In the genomic region with DNA sequence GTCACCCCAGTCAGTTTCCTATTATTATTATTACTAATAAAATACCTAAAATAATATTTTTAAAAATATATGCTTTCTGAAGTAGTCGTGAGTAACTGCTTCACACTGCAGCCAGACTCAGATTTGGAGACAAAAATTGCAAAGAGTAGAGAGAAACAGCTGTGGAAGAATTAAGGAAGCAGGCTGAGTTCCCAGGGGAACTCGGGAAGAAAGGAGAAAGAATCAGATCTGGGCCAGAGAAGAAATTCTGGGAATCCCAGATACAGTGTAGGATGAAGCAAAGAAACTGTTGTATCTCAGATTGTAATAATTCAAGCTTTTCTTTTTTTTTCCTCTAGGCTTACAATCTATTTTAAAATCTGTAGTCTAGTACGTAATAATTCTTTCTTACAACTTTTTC, we compare ENCODE assay signal across 30 cellular contexts.
"Had no signal": no experiment of that assay in that cellular context is flagged by ENCODE, and none has a peak within 500 bp of the region (broad histone marks: within the 10 kb centered on the region; RNA-seq: fewer than 3 reads in every experiment).

No MANE protein-coding gene starts in this region.

- H3K9me3 Mint-ChIP-seq: activated CD4-positive, alpha-beta memory T cell treated with anti-CD3 and anti-CD28 coated beads for 36 hours; activated CD4-positive, alpha-beta T cell treated with anti-CD3 and anti-CD28 coated beads, Interleukin-2, amount 10 ng/mL, durations not matched to agents 24 days and 14 days; activated naive CD4-positive, alpha-beta T cell treated with anti-CD3 and anti-CD28 coated beads for 36 hours; activated naive CD4-positive, alpha-beta T cell treated with anti-CD3 and anti-CD28 coated beads, Interleukin-2, amount 50 U/mL, for 24 hours; activated naive CD8-positive, alpha-beta T cell treated with anti-CD3 and anti-CD28 coated beads for 36 hours; activated naive CD8-positive, alpha-beta T cell treated with anti-CD3 and anti-CD28 coated beads, Interleukin-2, amount 50 U/mL, for 24 hours; activated T-helper 1 cell treated with anti-CD3 and anti-CD28 coated beads, Interleukin-12 subunit alpha, Interleukin-12 subunit beta, Interleukin-2, Interleukin-4 antibody, amounts not matched to agents 30 ng/mL and 10 ng/mL and 1 ng/mL, durations not matched to agents 14 hours and 24 hours and 36 hours; activated T-helper 2 cell treated with anti-CD3 and anti-CD28 coated beads, Interferon-gamma antibody, Interleukin-2, Interleukin-4, amounts not matched to agents 10 μg/mL and 5 μg/mL and 100 μg/mL, durations not matched to agents 14 hours and 24 hours and 36 hours; brain had no signal

- H3K36me3 Mint-ChIP-seq: activated CD4-positive, alpha-beta memory T cell treated with anti-CD3 and anti-CD28 coated beads for 36 hours; activated CD8-positive, alpha-beta memory T cell treated with anti-CD3 and anti-CD28 coated beads, Interleukin-2, amount 10 ng/mL, durations not matched to agents 7 days and 5 days; activated naive CD4-positive, alpha-beta T cell treated with anti-CD3 and anti-CD28 coated beads, Interleukin-2, amount 50 U/mL, for 24 hours; activated naive CD8-positive, alpha-beta T cell treated with anti-CD3 and anti-CD28 coated beads for 36 hours; brain had no signal

- ATAC-seq: activated CD4-positive, alpha-beta T cell treated with anti-CD3 and anti-CD28 coated beads for 36 hours; activated CD8-positive, alpha-beta memory T cell treated with anti-CD3 and anti-CD28 coated beads, Interleukin-2, amount 10 ng/mL, durations not matched to agents 7 days and 5 days; activated CD8-positive, alpha-beta T cell treated with anti-CD3 and anti-CD28 coated beads, Interleukin-2, amount 10 ng/mL, durations not matched to agents 7 days and 5 days; activated naive CD8-positive, alpha-beta T cell treated with anti-CD3 and anti-CD28 coated beads, Interleukin-2, amount 50 U/mL, for 24 hours; foreskin keratinocyte; gastrocnemius medialis had no signal

- H3K27ac Mint-ChIP-seq: activated CD4-positive, alpha-beta memory T cell treated with anti-CD3 and anti-CD28 coated beads for 36 hours; activated CD4-positive, alpha-beta T cell treated with anti-CD3 and anti-CD28 coated beads for 36 hours; activated CD4-positive, alpha-beta T cell treated with anti-CD3 and anti-CD28 coated beads, Interleukin-2, amount 10 ng/mL, durations not matched to agents 24 days and 14 days; activated CD8-positive, alpha-beta memory T cell treated with anti-CD3 and anti-CD28 coated beads, Interleukin-2, amount 10 ng/mL, durations not matched to agents 7 days and 5 days; activated CD8-positive, alpha-beta T cell treated with anti-CD3 and anti-CD28 coated beads, Interleukin-2, amount 10 ng/mL, durations not matched to agents 7 days and 5 days; activated naive CD4-positive, alpha-beta T cell treated with anti-CD3 and anti-CD28 coated beads for 36 hours; activated naive CD4-positive, alpha-beta T cell treated with anti-CD3 and anti-CD28 coated beads, Interleukin-2, amount 50 U/mL, for 24 hours; activated naive CD8-positive, alpha-beta T cell treated with anti-CD3 and anti-CD28 coated beads for 36 hours; activated naive CD8-positive, alpha-beta T cell treated with anti-CD3 and anti-CD28 coated beads, Interleukin-2, amount 50 U/mL, for 24 hours; activated T-helper 1 cell treated with anti-CD3 and anti-CD28 coated beads, Interleukin-12 subunit alpha, Interleukin-12 subunit beta, Interleukin-2, Interleukin-4 antibody, amounts not matched to agents 30 ng/mL and 10 ng/mL and 1 ng/mL, durations not matched to agents 14 hours and 24 hours and 36 hours; activated T-helper 2 cell treated with anti-CD3 and anti-CD28 coated beads, Interferon-gamma antibody, Interleukin-2, Interleukin-4, amounts not matched to agents 10 μg/mL and 5 μg/mL and 100 μg/mL, durations not matched to agents 14 hours and 24 hours and 36 hours; brain had no signal

- H3K9me3 ChIP-seq: ascending aorta, breast epithelium, colonic mucosa, esophagus squamous epithelium, gastrocnemius medialis had no signal

- H3K4me3 Mint-ChIP-seq: activated CD4-positive, alpha-beta memory T cell treated with anti-CD3 and anti-CD28 coated beads for 36 hours; activated CD4-positive, alpha-beta T cell treated with anti-CD3 and anti-CD28 coated beads for 36 hours; activated CD4-positive, alpha-beta T cell treated with anti-CD3 and anti-CD28 coated beads, Interleukin-2, amount 10 ng/mL, durations not matched to agents 24 days and 14 days; activated CD8-positive, alpha-beta memory T cell treated with anti-CD3 and anti-CD28 coated beads, Interleukin-2, amount 10 ng/mL, durations not matched to agents 7 days and 5 days; activated CD8-positive, alpha-beta T cell treated with anti-CD3 and anti-CD28 coated beads, Interleukin-2, amount 10 ng/mL, durations not matched to agents 7 days and 5 days; activated naive CD4-positive, alpha-beta T cell treated with anti-CD3 and anti-CD28 coated beads for 36 hours; activated naive CD4-positive, alpha-beta T cell treated with anti-CD3 and anti-CD28 coated beads, Interleukin-2, amount 50 U/mL, for 24 hours; activated naive CD8-positive, alpha-beta T cell treated with anti-CD3 and anti-CD28 coated beads for 36 hours; activated naive CD8-positive, alpha-beta T cell treated with anti-CD3 and anti-CD28 coated beads, Interleukin-2, amount 50 U/mL, for 24 hours; activated T-helper 1 cell treated with anti-CD3 and anti-CD28 coated beads, Interleukin-12 subunit alpha, Interleukin-12 subunit beta, Interleukin-2, Interleukin-4 antibody, amounts not matched to agents 30 ng/mL and 10 ng/mL and 1 ng/mL, durations not matched to agents 14 hours and 24 hours and 36 hours; brain had no signal

- H3K27me3 Mint-ChIP-seq: activated CD4-positive, alpha-beta memory T cell treated with anti-CD3 and anti-CD28 coated beads for 36 hours had no signal

- H3K4me1 Mint-ChIP-seq: activated CD4-positive, alpha-beta T cell treated with anti-CD3 and anti-CD28 coated beads for 36 hours; activated CD4-positive, alpha-beta T cell treated with anti-CD3 and anti-CD28 coated beads, Interleukin-2, amount 10 ng/mL, durations not matched to agents 24 days and 14 days; activated CD8-positive, alpha-beta memory T cell treated with anti-CD3 and anti-CD28 coated beads, Interleukin-2, amount 10 ng/mL, durations not matched to agents 7 days and 5 days; activated naive CD4-positive, alpha-beta T cell treated with anti-CD3 and anti-CD28 coated beads, Interleukin-2, amount 50 U/mL, for 24 hours; activated naive CD8-positive, alpha-beta T cell treated with anti-CD3 and anti-CD28 coated beads for 36 hours; activated naive CD8-positive, alpha-beta T cell treated with anti-CD3 and anti-CD28 coated beads, Interleukin-2, amount 50 U/mL, for 24 hours; brain had no signal

- DNase-seq: activated CD4-positive, alpha-beta memory T cell treated with anti-CD3 and anti-CD28 coated beads for 36 hours; activated CD4-positive, alpha-beta T cell treated with anti-CD3 and anti-CD28 coated beads for 36 hours; activated CD4-positive, alpha-beta T cell treated with anti-CD3 and anti-CD28 coated beads, Interleukin-2, amount 10 ng/mL, durations not matched to agents 24 days and 14 days; activated CD4-positive, CD25-positive, alpha-beta regulatory T cell; activated CD4-positive, CD25-positive, alpha-beta regulatory T cell treated with anti-CD3 and anti-CD28 coated beads, Interleukin-2, amount 50 U/mL, for 72 hours; activated CD8-positive, alpha-beta memory T cell treated with anti-CD3 and anti-CD28 coated beads, Interleukin-2, amount 10 ng/mL, durations not matched to agents 7 days and 5 days; activated CD8-positive, alpha-beta memory T cell treated with anti-CD3 and anti-CD28 coated beads, Interleukin-2, amount 50 U/mL, for 4 hours; activated CD8-positive, alpha-beta T cell treated with anti-CD3 and anti-CD28 coated beads, Interleukin-2, amount 10 ng/mL, durations not matched to agents 7 days and 5 days; activated effector memory CD4-positive, alpha-beta T cell treated with anti-CD3 and anti-CD28 coated beads, Interleukin-2, amount 50 U/mL, for 16 hours; activated naive CD4-positive, alpha-beta T cell treated with anti-CD3 and anti-CD28 coated beads for 36 hours; activated naive CD8-positive, alpha-beta T cell treated with anti-CD3 and anti-CD28 coated beads for 36 hours; activated naive CD8-positive, alpha-beta T cell treated with anti-CD3 and anti-CD28 coated beads, Interleukin-2, amount 50 U/mL, for 24 hours; activated T-cell treated with anti-CD3 and anti-CD28 coated beads, Interleukin-2, amount 50 U/mL, for 1 hour; activated T-cell treated with anti-CD3 and anti-CD28 coated beads, Interleukin-2, amount 50 U/mL, for 48 hours; central memory CD4-positive, alpha-beta T cell; cerebellar nuclear complex; colonic mucosa; effector CD8-positive, alpha-beta T cell; esophagus squamous epithelium; foreskin keratinocyte; gastrocnemius medialis; glutamatergic neuron; T-helper 1 cell; T-helper 2 cell had no signal
